1 cellular context compared by ENCODE assay signal in genomic region chr12:71594214-71594948, GRCh38.
TF ChIP-seq lines count a peak whose summit lies in the region.

No MANE protein-coding gene starts in this region.

TF ChIP-seq in HEK293, 187 proteins besides CTCF, POLR2A, EP300 and RAD21 (continued from another document and continues in another):
- peak; percentile 72 for TF ChIP-seq ZNF518A (tag by site-specific recombination; conservative IDR thresholded peaks at IDR 0.05; ENCODE audit: low read depth)
- no peak for TF ChIP-seq ZNF404 (tag by site-specific recombination; IDR thresholded peaks at IDR 0.05)
- no peak for TF ChIP-seq ZNF248 (tag by site-specific recombination; IDR thresholded peaks at IDR 0.05)
- no peak for TF ChIP-seq ZNF121 (tag by site-specific recombination; IDR thresholded peaks at IDR 0.05)
- no peak for TF ChIP-seq ZNF292 (tag by site-specific recombination; IDR thresholded peaks at IDR 0.05; ENCODE audit: borderline replicate concordance, low read depth)
- no peak for TF ChIP-seq KLF16 (tag by site-specific recombination; IDR thresholded peaks at IDR 0.05)
- TF ChIP-seq ZNF596 (tag by site-specific recombination; IDR thresholded peaks at IDR 0.05) = no peak
- no peak for TF ChIP-seq ZNF785 (tag by site-specific recombination; IDR thresholded peaks at IDR 0.05)
- TF ChIP-seq SCRT1 (tag by site-specific recombination; IDR thresholded peaks at IDR 0.05; ENCODE audit: borderline replicate concordance) = no peak
- no peak for TF ChIP-seq MEIS1 (CRISPR knock-in tag; IDR thresholded peaks at IDR 0.05; ENCODE audit: borderline replicate concordance)
- 0 out of 2 replicates have a peak, but pooled peaks have one; percentile 18 for TF ChIP-seq ZNF335 (tag by site-specific recombination; conservative IDR thresholded peaks at IDR 0.05)
- TF ChIP-seq ZFP41 (tag by site-specific recombination; IDR thresholded peaks at IDR 0.05; ENCODE audit: borderline replicate concordance) = no peak
- no peak for TF ChIP-seq ZNF513 (tag by site-specific recombination; IDR thresholded peaks at IDR 0.05)
- TF ChIP-seq ZBTB11 (tag by site-specific recombination; conservative IDR thresholded peaks at IDR 0.05; ENCODE audit: low read depth) = peak; percentile 98
- no peak for TF ChIP-seq ZNF214 (tag by site-specific recombination; IDR thresholded peaks at IDR 0.05; ENCODE audit: borderline replicate concordance)
- TF ChIP-seq YY1 (tag by site-specific recombination; IDR thresholded peaks at IDR 0.05) = no peak
- TF ChIP-seq ZNF692 (tag by site-specific recombination; IDR thresholded peaks at IDR 0.05) = no peak
- TF ChIP-seq ZNF175 (tag by site-specific recombination; IDR thresholded peaks at IDR 0.05) = no peak
- TF ChIP-seq ZBTB6 (tag by site-specific recombination; IDR thresholded peaks at IDR 0.05) = no peak
- TF ChIP-seq ZNF112 (tag by site-specific recombination; IDR thresholded peaks at IDR 0.05) = no peak
- peak; percentile 33; the same call in 1 of the 2 replicates for TF ChIP-seq PRDM10 (tag by site-specific recombination; IDR thresholded peaks at IDR 0.05)
- no peak for TF ChIP-seq ZNF473 (tag by site-specific recombination; IDR thresholded peaks at IDR 0.05)
- TF ChIP-seq ZNF658 (tag by site-specific recombination; IDR thresholded peaks at IDR 0.05) = no peak
- no peak for TF ChIP-seq SP7 (tag by site-specific recombination; IDR thresholded peaks at IDR 0.05)
- TF ChIP-seq ZNF580 (tag by site-specific recombination; IDR thresholded peaks at IDR 0.05) = 0 out of 2 replicates have a peak, but pooled peaks have one; percentile 32
- no peak for TF ChIP-seq ATF2 (tag by site-specific recombination; IDR thresholded peaks at IDR 0.05; ENCODE audit: low read depth)
- TF ChIP-seq TSHZ1 (tag by site-specific recombination; IDR thresholded peaks at IDR 0.05; ENCODE audit: borderline replicate concordance) = no peak
- TF ChIP-seq ZNF664 (tag by site-specific recombination; IDR thresholded peaks at IDR 0.05) = no peak
- TF ChIP-seq ZNF521 (tag by site-specific recombination; IDR thresholded peaks at IDR 0.05) = no peak
- no peak for TF ChIP-seq ZNF530 (tag by site-specific recombination; IDR thresholded peaks at IDR 0.05; ENCODE audit: low read depth)
- no peak for TF ChIP-seq ZNF777 (tag by site-specific recombination; IDR thresholded peaks at IDR 0.05; ENCODE audit: borderline replicate concordance)
- no peak for TF ChIP-seq ZNF324 (tag by site-specific recombination; IDR thresholded peaks at IDR 0.05)
- TF ChIP-seq TRIM28 (IDR thresholded peaks at IDR 0.05; ENCODE audit: borderline replicate concordance, low read length) = 0 out of 2 replicates have a peak, but pooled peaks have one; percentile 35
- TF ChIP-seq IKZF3 (tag by site-specific recombination; IDR thresholded peaks at IDR 0.05) = peak; percentile 60
- no peak for TF ChIP-seq ZBTB20 (tag by site-specific recombination; IDR thresholded peaks at IDR 0.05)
- TF ChIP-seq ZBTB17 (tag by site-specific recombination; IDR thresholded peaks at IDR 0.05) = 0 out of 2 replicates have a peak, but pooled peaks have one; percentile 36
- TF ChIP-seq ZNF776 (tag by site-specific recombination; IDR thresholded peaks at IDR 0.05; ENCODE audit: borderline replicate concordance) = no peak
- no peak for TF ChIP-seq ZFP37 (tag by site-specific recombination; IDR thresholded peaks at IDR 0.05)
